In genomic region chr19:17737690-17738153, GRCh38 we compare ENCODE assay signal across 1 cellular context.
TF ChIP-seq lines count a peak whose summit lies in the region.

No MANE protein-coding gene starts in this region.

TF ChIP-seq in K562, 482 proteins besides CTCF, POLR2A, EP300 and RAD21 (continued from another document):
- TF ChIP-seq CHD7 (IDR thresholded peaks at IDR 0.05; ENCODE audit: low read depth, low read length) (no peak), ADNP (tag; IDR thresholded peaks at IDR 0.05) (peak; percentile 81)
